ENCODE assay signal across 1 cellular context in the genomic region with DNA sequence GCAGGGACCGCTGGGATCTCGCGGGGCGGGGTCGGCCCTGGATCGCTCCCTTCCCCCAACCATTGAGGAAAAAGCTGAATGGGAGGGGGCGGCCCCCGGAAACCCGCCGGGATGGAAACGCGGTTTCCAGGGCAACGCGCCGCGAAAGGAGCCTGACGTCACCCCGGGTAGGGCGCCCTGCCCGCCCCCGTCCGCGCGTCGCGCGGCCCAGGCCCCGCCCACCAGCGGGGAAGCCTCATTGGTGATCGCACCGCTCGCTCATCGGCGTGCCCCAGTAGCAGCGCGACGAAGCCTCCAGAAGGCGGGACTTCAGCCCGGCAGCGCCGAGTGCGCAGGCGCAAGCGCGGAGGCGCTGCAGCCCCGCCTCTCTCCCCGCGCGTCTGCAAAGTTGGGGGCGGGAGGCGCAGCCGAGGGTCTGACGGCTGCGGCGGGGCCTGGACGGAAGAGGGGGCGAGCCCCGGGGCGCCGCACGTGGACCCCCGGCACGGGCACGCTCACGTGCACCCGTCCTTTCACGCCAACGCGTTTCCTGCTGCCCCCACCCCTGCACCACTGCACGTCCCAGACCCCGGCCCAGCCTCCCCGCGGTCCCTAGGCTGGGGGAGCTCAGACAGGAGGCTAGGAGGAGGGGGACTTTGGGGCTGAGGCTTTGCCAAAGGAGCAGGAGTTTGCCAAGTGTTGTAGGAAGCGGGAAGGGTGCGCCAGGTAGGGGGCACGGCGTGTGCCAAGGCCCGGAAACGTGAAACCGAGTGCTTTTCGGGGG.
TF ChIP-seq lines count a peak whose summit lies in the region.

No MANE protein-coding gene starts in this region.

TF ChIP-seq in GM12878, 131 proteins besides CTCF, POLR2A, EP300 and RAD21 (continued from another document):
- TF ChIP-seq, protein P1, sequence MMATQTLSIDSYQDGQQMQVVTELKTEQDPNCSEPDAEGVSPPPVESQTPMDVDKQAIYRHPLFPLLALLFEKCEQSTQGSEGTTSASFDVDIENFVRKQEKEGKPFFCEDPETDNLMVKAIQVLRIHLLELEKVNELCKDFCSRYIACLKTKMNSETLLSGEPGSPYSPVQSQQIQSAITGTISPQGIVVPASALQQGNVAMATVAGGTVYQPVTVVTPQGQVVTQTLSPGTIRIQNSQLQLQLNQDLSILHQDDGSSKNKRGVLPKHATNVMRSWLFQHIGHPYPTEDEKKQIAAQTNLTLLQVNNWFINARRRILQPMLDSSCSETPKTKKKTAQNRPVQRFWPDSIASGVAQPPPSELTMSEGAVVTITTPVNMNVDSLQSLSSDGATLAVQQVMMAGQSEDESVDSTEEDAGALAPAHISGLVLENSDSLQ (IDR thresholded peaks at IDR 0.05): peak; percentile 99
- TF ChIP-seq LARP7 (IDR thresholded peaks at IDR 0.05): peak; percentile 63; the same call in 1 of the 2 replicates
- TF ChIP-seq, protein P2, sequence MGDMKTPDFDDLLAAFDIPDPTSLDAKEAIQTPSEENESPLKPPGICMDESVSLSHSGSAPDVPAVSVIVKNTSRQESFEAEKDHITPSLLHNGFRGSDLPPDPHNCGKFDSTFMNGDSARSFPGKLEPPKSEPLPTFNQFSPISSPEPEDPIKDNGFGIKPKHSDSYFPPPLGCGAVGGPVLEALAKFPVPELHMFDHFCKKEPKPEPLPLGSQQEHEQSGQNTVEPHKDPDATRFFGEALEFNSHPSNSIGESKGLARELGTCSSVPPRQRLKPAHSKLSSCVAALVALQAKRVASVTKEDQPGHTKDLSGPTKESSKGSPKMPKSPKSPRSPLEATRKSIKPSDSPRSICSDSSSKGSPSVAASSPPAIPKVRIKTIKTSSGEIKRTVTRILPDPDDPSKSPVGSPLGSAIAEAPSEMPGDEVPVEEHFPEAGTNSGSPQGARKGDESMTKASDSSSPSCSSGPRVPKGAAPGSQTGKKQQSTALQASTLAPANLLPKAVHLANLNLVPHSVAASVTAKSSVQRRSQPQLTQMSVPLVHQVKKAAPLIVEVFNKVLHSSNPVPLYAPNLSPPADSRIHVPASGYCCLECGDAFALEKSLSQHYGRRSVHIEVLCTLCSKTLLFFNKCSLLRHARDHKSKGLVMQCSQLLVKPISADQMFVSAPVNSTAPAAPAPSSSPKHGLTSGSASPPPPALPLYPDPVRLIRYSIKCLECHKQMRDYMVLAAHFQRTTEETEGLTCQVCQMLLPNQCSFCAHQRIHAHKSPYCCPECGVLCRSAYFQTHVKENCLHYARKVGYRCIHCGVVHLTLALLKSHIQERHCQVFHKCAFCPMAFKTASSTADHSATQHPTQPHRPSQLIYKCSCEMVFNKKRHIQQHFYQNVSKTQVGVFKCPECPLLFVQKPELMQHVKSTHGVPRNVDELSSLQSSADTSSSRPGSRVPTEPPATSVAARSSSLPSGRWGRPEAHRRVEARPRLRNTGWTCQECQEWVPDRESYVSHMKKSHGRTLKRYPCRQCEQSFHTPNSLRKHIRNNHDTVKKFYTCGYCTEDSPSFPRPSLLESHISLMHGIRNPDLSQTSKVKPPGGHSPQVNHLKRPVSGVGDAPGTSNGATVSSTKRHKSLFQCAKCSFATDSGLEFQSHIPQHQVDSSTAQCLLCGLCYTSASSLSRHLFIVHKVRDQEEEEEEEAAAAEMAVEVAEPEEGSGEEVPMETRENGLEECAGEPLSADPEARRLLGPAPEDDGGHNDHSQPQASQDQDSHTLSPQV (IDR thresholded peaks at IDR 0.05): no peak
- peak; percentile 38; the same call in 1 of the 2 replicates for TF ChIP-seq HCFC1 (IDR thresholded peaks at IDR 0.05; ENCODE audit: low read length)
- peak; percentile 87; the same call in 1 of the 2 replicates for TF ChIP-seq BMI1 (IDR thresholded peaks at IDR 0.05; ENCODE audit: borderline replicate concordance)
- no peak for TF ChIP-seq KLF5 (IDR thresholded peaks at IDR 0.05; ENCODE audit: partially characterized antibody)
- TF ChIP-seq NFXL1 (IDR thresholded peaks at IDR 0.05; ENCODE audit: borderline replicate concordance): no peak
- peak; percentile 95 for TF ChIP-seq SP1 (IDR thresholded peaks at IDR 0.05; ENCODE audit: low read depth, low read length)
